Comparison of ENCODE assay signal across 13 cellular contexts in the genomic region with DNA sequence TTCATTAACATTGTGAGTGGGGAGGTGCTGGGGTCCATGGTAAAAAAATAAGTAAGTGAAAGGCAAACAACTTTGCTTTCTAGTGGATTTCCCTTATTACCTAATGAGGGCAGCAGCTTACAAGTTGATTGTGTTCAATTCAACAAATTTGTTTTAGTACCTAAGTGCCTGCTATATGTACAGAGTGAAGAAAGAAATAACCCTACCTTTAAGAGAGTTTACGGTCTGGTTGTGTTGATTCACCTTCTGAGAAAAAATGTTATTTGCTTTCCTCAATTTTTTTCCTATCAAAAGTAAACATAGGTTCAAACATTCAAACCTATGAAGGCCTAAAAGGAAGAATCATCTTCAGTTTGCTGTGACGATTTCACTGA. TPM values are rescaled to one million over a fixed set of nuclear protein-coding genes. Genes with fewer than 3 reads are reported as not detected.
DNase-seq lines count a peak whose midpoint lies in the region; ATAC-seq and TF ChIP-seq lines count a peak whose summit lies in the region.
"Had no signal": no experiment of that assay in that cellular context is flagged by ENCODE, and none has a peak within 500 bp of the region (broad histone marks: within the 10 kb centered on the region; RNA-seq: fewer than 3 reads in every experiment).

No MANE protein-coding gene starts in this region.

- TF ChIP-seq CTCF in heart left ventricle (IDR thresholded peaks at IDR 0.05), result no peak
- peak; percentile 33 for TF ChIP-seq CTCF in chondrocyte (IDR thresholded peaks at IDR 0.05)
- no peak for TF ChIP-seq CTCF in vagina (IDR thresholded peaks at IDR 0.05)

- POLR2A ChIA-PET in naive thymus-derived CD8-positive, alpha-beta T cell (lab: Charles Lee), result no interaction called here

- ATAC-seq in heart left ventricle (no peak), Right ventricle myocardium inferior (no peak), HG03280 (IDR thresholded peaks at IDR 0.05; ENCODE audit: unreplicated experiment) (no peak)
- no peak for ATAC-seq in naive thymus-derived CD8-positive, alpha-beta T cell
- ATAC-seq: mucosa of descending colon had no signal

- TF ChIP-seq POLR2A in heart left ventricle (IDR thresholded peaks at IDR 0.05) (no peak), vagina (IDR thresholded peaks at IDR 0.05) (no peak)

- H3K36me3 ChIP-seq in heart left ventricle (peaks cover 0 to under 1% (median 0%) of the 10 kb centered on the region in 9 donors), vagina (no peaks in the 10 kb centered on the region)
- H3K36me3 ChIP-seq: transverse colon had no signal

- no peak overlapping the region for H3K27ac Mint-ChIP-seq in chondrocyte (ENCODE audit: unreplicated experiment)
- H3K27ac Mint-ChIP-seq in naive thymus-derived CD8-positive, alpha-beta T cell, result no peak overlapping the region

- H3K27me3 Mint-ChIP-seq in chondrocyte (ENCODE audit: low read depth), result no peaks in the 10 kb centered on the region
- H3K27me3 Mint-ChIP-seq in naive thymus-derived CD8-positive, alpha-beta T cell, result peaks cover 32 to 50% (median 34%) of the 10 kb centered on the region in 5 donors

- peak overlapping the region; percentile 92 to 99 (median 97) for H3K27ac ChIP-seq in heart left ventricle
- peak overlapping the region; percentile 92 for H3K27ac ChIP-seq in vagina

- no peaks in the 10 kb centered on the region for H3K9me3 Mint-ChIP-seq in chondrocyte (ENCODE audit: low read depth)
- peaks cover 0 to 3% (median 0%) of the 10 kb centered on the region in 9 donors for H3K9me3 Mint-ChIP-seq in naive thymus-derived CD8-positive, alpha-beta T cell

- WGBS in heart left ventricle, 4 donors, result 70 to 75% (median 73%) methylated on average over 2 of the region's 2 CpGs

- peak overlapping the region in 5 of 12 donors; percentile 76 to 86 (median 85) for H3K4me3 ChIP-seq in heart left ventricle
- no peak overlapping the region for H3K4me3 ChIP-seq in vagina
- H3K4me3 ChIP-seq: mucosa of descending colon had no signal

- peaks cover 25% of the 10 kb centered on the region for H3K4me1 Mint-ChIP-seq in chondrocyte (ENCODE audit: low read depth)
- peaks cover 9 to 24% (median 20%) of the 10 kb centered on the region in 4 donors for H3K4me1 Mint-ChIP-seq in naive thymus-derived CD8-positive, alpha-beta T cell

- peaks cover 0 to 30% (median 20%) of the 10 kb centered on the region in 12 donors for H3K4me1 ChIP-seq in heart left ventricle
- peaks cover 23% of the 10 kb centered on the region for H3K4me1 ChIP-seq in vagina

- no peaks in the 10 kb centered on the region for H3K36me3 Mint-ChIP-seq in chondrocyte (ENCODE audit: low read depth)
- no peaks in the 10 kb centered on the region for H3K36me3 Mint-ChIP-seq in naive thymus-derived CD8-positive, alpha-beta T cell

- H3K27me3 ChIP-seq in heart left ventricle (peaks cover 0 to 39% (median 0%) of the 10 kb centered on the region in 9 donors), vagina (no peaks in the 10 kb centered on the region)

- DNase-seq in heart left ventricle, result no peak
- DNase-seq in Right ventricle myocardium inferior (ENCODE audit: missing footprints), result no peak
- DNase-seq in chondrocyte (ENCODE audit: low spot score), result no peak
- DNase-seq in naive thymus-derived CD8-positive, alpha-beta T cell, result no peak
- no peak for DNase-seq in vagina (ENCODE audit: extremely low spot score in 2 of 2)
- DNase-seq in activated naive CD4-positive, alpha-beta T cell (lab: John Stamatoyannopoulos, UW), result no peak
- no peak for DNase-seq in activated CD4-positive, alpha-beta T cell treated with anti-CD3 and anti-CD28 coated beads for 1 hour
- DNase-seq: mucosa of descending colon; NCI-H2171; stimulated activated CD4-positive, alpha-beta T cell treated with anti-CD3 and anti-CD28 coated beads, Interleukin-2, amount 100 ng/mL, for 24 hours; T-helper 2 cell; transverse colon had no signal

- no peak overlapping the region for H3K4me3 Mint-ChIP-seq in chondrocyte (ENCODE audit: unreplicated experiment)
- H3K4me3 Mint-ChIP-seq in naive thymus-derived CD8-positive, alpha-beta T cell, result peak overlapping the region in 6 of 10 donors; percentile 21 to 72 (median 42)

- intact Hi-C loops in heart left ventricle (cut with DNase I), result loop anchor here in 3 of 10 donors (10.0 kb wide), 2 partner anchors 90 to 250 kb away; no protein-coding TSS in a partner anchor
- intact Hi-C loops in Right ventricle myocardium inferior (cut with DNase I), result loop anchor here (2.0 kb wide), 1 partner anchor 94 kb away; no protein-coding TSS in a partner anchor
- intact Hi-C loops in vagina (cut with DNase I), result no loop called here

- no peaks in the 10 kb centered on the region for H3K9me3 ChIP-seq in heart left ventricle
- no peaks in the 10 kb centered on the region for H3K9me3 ChIP-seq in vagina
- H3K9me3 ChIP-seq: mucosa of descending colon, transverse colon had no signal

RNA-seq across cellular contexts. Expression of gene SPTBN1, which starts 1.6 kb away (rescaled TPM):
- 100 to 1,000 TPM; 378 to 659 (median 424) TPM for total RNA-seq in heart left ventricle
- polyA plus RNA-seq in heart left ventricle, result 100 to 1,000 TPM; 124 to 170 TPM
- total RNA-seq in Right ventricle myocardium inferior, result 439 TPM
- 275 to 297 TPM (median 293 TPM) in 3 replicates for total RNA-seq in chondrocyte
- total RNA-seq in naive thymus-derived CD8-positive, alpha-beta T cell, result 100 to 1,000 TPM; 177 to 190 TPM
- polyA plus RNA-seq in naive thymus-derived CD8-positive, alpha-beta T cell, result 10 to 100 TPM; 15.9 to 80.4 (median 42.8) TPM
- 278 TPM for total RNA-seq in vagina
